15 cellular contexts compared by ENCODE assay signal in the genomic region with DNA sequence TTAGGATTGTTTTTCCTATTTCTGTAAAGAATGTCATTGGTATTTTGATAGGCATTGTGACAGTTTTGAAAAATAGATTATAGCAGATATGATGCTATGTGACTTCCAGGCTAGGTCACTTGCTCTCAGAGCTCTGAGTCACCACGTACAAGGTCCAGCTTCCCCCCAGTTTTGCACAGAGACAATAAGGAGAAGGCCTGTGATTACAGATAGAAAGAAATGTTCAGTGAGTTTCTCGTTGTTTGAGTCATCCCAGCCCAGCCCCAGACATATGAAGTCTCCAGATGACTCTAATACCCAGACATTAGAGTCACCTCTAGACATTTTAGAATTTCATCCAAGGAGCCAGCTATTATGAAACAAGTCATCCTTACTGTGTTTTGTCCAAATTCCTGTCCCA. TPM values are rescaled to one million over a fixed set of nuclear protein-coding genes. Genes with fewer than 3 reads are reported as not detected.
A peak's percentile ranks its signal among the peaks of the same experiment; 100 is the strongest.
DNase-seq lines count a peak whose midpoint lies in the region; ATAC-seq and TF ChIP-seq lines count a peak whose summit lies in the region.
"Had no signal": no experiment of that assay in that cellular context is flagged by ENCODE, and none has a peak within 500 bp of the region (broad histone marks: within the 10 kb centered on the region; RNA-seq: fewer than 3 reads in every experiment).

No MANE protein-coding gene starts in this region.

- peaks cover 18 to 35% of the 10 kb centered on the region in 2 donors for H3K4me1 ChIP-seq in thoracic aorta (ENCODE audit: control insufficient read depth in 1 of 2, low read depth in 2 of 2)

- TF ChIP-seq CTCF in fibroblast of the aortic adventitia (IDR thresholded peaks at IDR 0.05; ENCODE audit: insufficient read depth, low read length) (no peak), thoracic aorta (IDR thresholded peaks at IDR 0.05) (no peak)

- DNase-seq in GM04504 (ENCODE audit: low read depth) (peak; percentile 77), fibroblast of the aortic adventitia (ENCODE audit: low read depth) (peak; percentile 69), thoracic aorta (ENCODE audit: low spot score) (peak; percentile 9), NCI-H748 (lab: John Stamatoyannopoulos, UW; ENCODE audit: unreplicated experiment) (no peak)
- no peak for DNase-seq in stimulated activated CD4-positive, alpha-beta T cell treated with anti-CD3 and anti-CD28 coated beads, Interleukin-4, amount 100 ng/mL, for 4 hours
- no peak for DNase-seq in activated naive CD4-positive, alpha-beta T cell (lab: John Stamatoyannopoulos, UW)
- DNase-seq: activated CD4-positive, alpha-beta memory T cell treated with anti-CD3 and anti-CD28 coated beads for 36 hours; activated effector memory CD4-positive, alpha-beta T cell treated with Interleukin-2 at 50 U/mL for 16 hours; Calu3; head of caudate nucleus; left colon; NCI-H1436; NCI-H2227 treated with DMSO at 0.1 percent for 48 hours had no signal

- H3K9me3 ChIP-seq in thoracic aorta = no peaks in the 10 kb centered on the region

- ATAC-seq in SK-N-SH treated with all-trans-retinoic acid at 6 μM for 48 hours (peak; percentile 92), thoracic aorta (ENCODE audit: insufficient number of reproducible peaks, low FRiP score, low read depth) (no peak)
- ATAC-seq: left colon had no signal

- no peak overlapping the region for H3K27ac ChIP-seq in thoracic aorta
- H3K27ac ChIP-seq: KMS-11 had no signal

- no peaks in the 10 kb centered on the region for H3K36me3 ChIP-seq in thoracic aorta

- H3K27me3 ChIP-seq in thoracic aorta (replicated peaks; ENCODE audit: insufficient read depth) = no peaks in the 10 kb centered on the region

- H3K4me3 ChIP-seq in fibroblast of the aortic adventitia (ENCODE audit: low read depth, low read length) (no peak overlapping the region), thoracic aorta (no peak overlapping the region)

TF ChIP-seq in SK-N-SH treated with all-trans-retinoic acid at 6 μM for 48 hours, 23 proteins besides CTCF, POLR2A, EP300 and RAD21:
- TF ChIP-seq OSR1 (CRISPR knock-in tag; IDR thresholded peaks at IDR 0.05) = no peak
- no peak for TF ChIP-seq TCF4 (CRISPR knock-in tag; IDR thresholded peaks at IDR 0.05; ENCODE audit: borderline replicate concordance)
- peak; percentile 59 for TF ChIP-seq ISL1 (CRISPR knock-in tag; IDR thresholded peaks at IDR 0.05)
- TF ChIP-seq ESRRG (CRISPR knock-in tag; IDR thresholded peaks at IDR 0.05) = no peak

RNA-seq across cellular contexts. Expression of gene MFAP3L, which starts 57.2 kb away (rescaled TPM):
- total RNA-seq in fibroblast of the aortic adventitia (ENCODE audit: low replicate concordance) (0.82 and 3.3 TPM in 2 replicates), thoracic aorta (10 to 100 TPM; 11.4 to 15.2 TPM)

Comparison
In these comparisons a context has a peak if more than half of its experiments do, and no peak if none do; other contexts are left out.
1. DNase-seq: peak in GM04504 (single experiment), fibroblast of the aortic adventitia (single experiment) and thoracic aorta (single experiment); none in stimulated activated CD4-positive, alpha-beta T cell treated with anti-CD3 and anti-CD28 coated beads, Interleukin-4, amount 100 ng/mL, for 4 hours (0 of 2), NCI-H748 (single experiment) and activated naive CD4-positive, alpha-beta T cell (0 of 4).